10 cellular contexts compared by ENCODE assay signal in genomic region chr1:154714638-154715037, GRCh38.
DNase-seq lines count a peak whose midpoint lies in the region; ATAC-seq and TF ChIP-seq lines count a peak whose summit lies in the region.
"Had no signal": no experiment of that assay in that cellular context is flagged by ENCODE, and none has a peak within 500 bp of the region (broad histone marks: within the 10 kb centered on the region; RNA-seq: fewer than 3 reads in every experiment).

No MANE protein-coding gene starts in this region.

- no peak for TF ChIP-seq CTCF in mucosa of descending colon (IDR thresholded peaks at IDR 0.05)

- intact Hi-C loops in mucosa of descending colon (cut with DNase I, micrococcal nuclease) = no loop called here

- H3K4me3 ChIP-seq in mucosa of descending colon = no peak overlapping the region
- H3K4me3 ChIP-seq: lung, SJSA1 had no signal

- peak; percentile 3 for DNase-seq in DMS53 treated with DMSO at 0.1 percent for 48 hours (lab: John Stamatoyannopoulos, UW; ENCODE audit: unreplicated experiment)
- peak; percentile 39 for DNase-seq in LHCN-M2 (ENCODE audit: low read depth)
- DNase-seq in amniotic epithelial cell (ENCODE audit: low read depth) = peak; percentile 43
- peak in 1 of 3 donors; percentile 29 for DNase-seq in mucosa of descending colon
- no peak for DNase-seq in nucleus accumbens (lab: John Stamatoyannopoulos, UW)
- DNase-seq in stimulated activated CD4-positive, alpha-beta T cell treated with anti-CD3 and anti-CD28 coated beads, Interleukin-4, amount 100 ng/mL, for 24 hours = no peak
- DNase-seq in NCI-H510A treated with DMSO at 0.1 percent for 48 hours (lab: John Stamatoyannopoulos, UW) = no peak
- DNase-seq in T-helper 9 cell = no peak

- H3K9me3 ChIP-seq in mucosa of descending colon = no peaks in the 10 kb centered on the region
- H3K9me3 ChIP-seq: SJSA1 had no signal

- peak; percentile 57 for ATAC-seq in mucosa of descending colon

- H3K36me3 ChIP-seq in mucosa of descending colon (ENCODE audit: low read depth) = no peaks in the 10 kb centered on the region
- H3K36me3 ChIP-seq: SJSA1 had no signal

- H3K4me1 ChIP-seq in mucosa of descending colon (ENCODE audit: low read depth) = no peaks in the 10 kb centered on the region
- H3K4me1 ChIP-seq: SJSA1 had no signal

Comparison
In these comparisons a context has a peak if more than half of its experiments do, and no peak if none do; other contexts are left out.
1. DNase-seq: peak in DMS53 treated with DMSO at 0.1 percent for 48 hours (single experiment), LHCN-M2 (single experiment) and amniotic epithelial cell (single experiment); none in nucleus accumbens (0 of 56), stimulated activated CD4-positive, alpha-beta T cell treated with anti-CD3 and anti-CD28 coated beads, Interleukin-4, amount 100 ng/mL, for 24 hours (single experiment), NCI-H510A treated with DMSO at 0.1 percent for 48 hours (single experiment) and T-helper 9 cell (single experiment).